In genomic region chr1:183873642-183874041, GRCh38 we compare ENCODE assay signal across 9 cellular contexts.
DNase-seq lines count a peak whose midpoint lies in the region; ATAC-seq and TF ChIP-seq lines count a peak whose summit lies in the region.
"Had no signal": no experiment of that assay in that cellular context is flagged by ENCODE, and none has a peak within 500 bp of the region (broad histone marks: within the 10 kb centered on the region; RNA-seq: fewer than 3 reads in every experiment).

No MANE protein-coding gene starts in this region.

- TF ChIP-seq POLR2A in esophagus squamous epithelium (IDR thresholded peaks at IDR 0.05): no peak

- peaks cover 15 to 47% (median 38%) of the 10 kb centered on the region in 3 donors for H3K4me1 ChIP-seq in esophagus squamous epithelium
- H3K4me1 ChIP-seq in skeletal muscle tissue (ENCODE audit: control insufficient read depth in 3 of 3, insufficient read depth in 3 of 3, low read length in 3 of 3): peaks cover 18 to 44% (median 23%) of the 10 kb centered on the region in 3 donors

- H3K9me3 ChIP-seq in esophagus squamous epithelium: no peaks in the 10 kb centered on the region
- H3K9me3 ChIP-seq in skeletal muscle tissue (ENCODE audit: control insufficient read depth in 3 of 3, low read length in 3 of 3): no peaks in the 10 kb centered on the region
- H3K9me3 ChIP-seq: A549 had no signal

- H3K27me3 ChIP-seq in esophagus squamous epithelium: no peaks in the 10 kb centered on the region
- H3K27me3 ChIP-seq in skeletal muscle tissue (ENCODE audit: control insufficient read depth in 3 of 3, insufficient read depth in 3 of 3, low read length in 3 of 3): no peaks in the 10 kb centered on the region

- H3K36me3 ChIP-seq in esophagus squamous epithelium (no peaks in the 10 kb centered on the region), skeletal muscle tissue (ENCODE audit: control insufficient read depth in 3 of 3, insufficient read depth in 3 of 3, low read length in 3 of 3) (no peaks in the 10 kb centered on the region)

- ATAC-seq in activated CD4-positive, CD25-positive, alpha-beta regulatory T cell treated with anti-CD3 and anti-CD28 coated beads, Interleukin-2, amount 50 U/mL, for 24 hours: peak; percentile 20 to 25
- no peak for ATAC-seq in GM18907 (IDR thresholded peaks at IDR 0.05; ENCODE audit: unreplicated experiment)
- ATAC-seq: A549 had no signal

- H3K9ac ChIP-seq in skeletal muscle tissue (ENCODE audit: low read depth in 1 of 3, low read length in 3 of 3): no peak overlapping the region

- TF ChIP-seq CTCF in esophagus squamous epithelium (IDR thresholded peaks at IDR 0.05): no peak

- WGBS in esophagus squamous epithelium, 2 donors: 53 to 60% methylated on average over 3 of the region's 3 CpGs

- H3K27ac ChIP-seq in esophagus squamous epithelium: peak overlapping the region in 3 of 4 donors; percentile 51 to 65 (median 54)
- H3K27ac ChIP-seq in skeletal muscle tissue (ENCODE audit: low read depth, low read length): peak overlapping the region; percentile 42
- H3K27ac ChIP-seq: A549 had no signal

- intact Hi-C loops in esophagus squamous epithelium (cut with DNase I): no loop called here

- DNase-seq in activated CD4-positive, CD25-positive, alpha-beta regulatory T cell treated with anti-CD3 and anti-CD28 coated beads, Interleukin-2, amount 50 U/mL, for 72 hours: no peak
- DNase-seq in KG1 (lab: John Stamatoyannopoulos, UW): peak; percentile 39
- no peak for DNase-seq in esophagus squamous epithelium (lab: John Stamatoyannopoulos, UW)
- DNase-seq in DMS79 treated with DMSO at 0.1 percent for 48 hours (lab: John Stamatoyannopoulos, UW): no peak
- DNase-seq in NCI-H2107 (lab: John Stamatoyannopoulos, UW): no peak

- H3K4me3 ChIP-seq in esophagus squamous epithelium: no peak overlapping the region
- no peak overlapping the region for H3K4me3 ChIP-seq in skeletal muscle tissue (ENCODE audit: low read length in 3 of 3)
- H3K4me3 ChIP-seq: A549 had no signal
